Comparison of ENCODE assay signal across 12 cellular contexts in the genomic region with DNA sequence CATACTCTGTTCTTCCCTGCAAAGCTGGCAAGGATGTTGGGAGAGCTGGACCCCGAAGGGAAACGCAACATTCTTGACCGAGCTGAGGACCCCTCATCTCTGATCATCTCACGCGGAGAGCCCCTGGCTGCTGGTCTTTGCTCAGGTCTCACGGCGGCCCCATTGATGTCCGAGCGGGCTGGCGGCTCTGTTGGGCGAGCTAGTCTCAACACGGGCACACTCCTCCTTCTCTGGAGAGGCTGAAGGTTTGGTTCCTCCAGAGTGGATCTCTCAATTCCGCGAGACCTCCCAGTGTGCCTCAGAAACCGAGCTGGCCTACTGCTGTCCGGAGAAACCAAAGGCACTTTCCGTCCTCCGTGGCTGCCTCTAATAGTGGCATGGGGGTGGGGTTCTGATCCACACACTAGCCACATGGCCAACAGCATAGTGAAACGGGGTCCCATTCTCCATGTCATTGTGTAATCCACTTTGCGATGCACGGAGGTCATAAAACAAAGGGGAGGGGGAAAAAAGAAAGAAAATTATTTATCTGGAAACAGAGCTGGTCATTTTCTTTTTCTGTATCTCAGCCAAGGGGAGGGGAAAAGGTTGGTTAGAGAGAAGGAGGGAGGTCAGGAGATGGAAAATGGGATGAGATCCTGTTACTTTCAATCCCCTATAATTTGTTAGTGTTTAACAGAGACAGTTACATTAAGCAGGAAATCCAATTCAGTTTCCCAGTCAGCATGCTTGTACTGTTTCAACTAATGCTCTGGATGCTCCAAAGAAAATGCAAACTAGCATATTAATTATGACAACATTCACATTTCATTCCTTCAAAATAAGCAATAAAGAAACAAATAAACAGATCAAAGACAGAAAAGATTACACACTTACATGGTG. TPM values are rescaled to one million over a fixed set of nuclear protein-coding genes. Genes with fewer than 3 reads are reported as not detected.
DNase-seq lines count a peak whose midpoint lies in the region; ATAC-seq, FAIRE-seq and TF ChIP-seq lines count a peak whose summit lies in the region.
"Had no signal": no experiment of that assay in that cellular context is flagged by ENCODE, and none has a peak within 500 bp of the region (broad histone marks: within the 10 kb centered on the region; RNA-seq: fewer than 3 reads in every experiment).

No MANE protein-coding gene starts in this region.

- H3K4me3 ChIP-seq in MG63 (peak overlapping the region; percentile 49), H1 (ENCODE audit: extremely low read depth in 1 of 4, insufficient read depth in 2 of 4, low read depth in 3 of 4, low read length in 4 of 4) (no peak overlapping the region), mesodermal cell (ENCODE audit: extremely low read depth, insufficient read depth, low read length, poor library complexity, severe bottlenecking) (peak overlapping the region; percentile 42), thyroid gland (replicated peaks in 1 of 3) (peak overlapping the region in 1 of 3 donors; percentile 8)

- H3K36me3 ChIP-seq in MG63 (peaks cover 22% of the 10 kb centered on the region), H1 (ENCODE audit: control insufficient read depth in 2 of 4, insufficient read depth in 4 of 4, low read length in 3 of 4) (no peaks in the 10 kb centered on the region), mesodermal cell (ENCODE audit: control insufficient read depth, insufficient read depth, low read length) (peaks cover 20% of the 10 kb centered on the region), thyroid gland (no peaks in the 10 kb centered on the region)

- no peak overlapping the region for H3K18ac ChIP-seq in H1 (ENCODE audit: extremely low read depth, low read length)

- H3K27ac ChIP-seq in H1 (ENCODE audit: low read depth, low read length) (no peak overlapping the region), mesodermal cell (ENCODE audit: low read depth, low read length, severe bottlenecking) (peak overlapping the region; percentile 99), thyroid gland (peak overlapping the region in 2 of 3 donors; percentile 77 to 85)

- no peak for FAIRE-seq in H1 (lab: Jason Lieb, UNC)

- H3K56ac ChIP-seq in H1 (replicated peaks; ENCODE audit: insufficient read length, low read depth, low read length) = no peak overlapping the region

- peak overlapping the region; percentile 40; the same call in 1 of the 2 replicates for H2BK15ac ChIP-seq in H1 (ENCODE audit: low read length)

- TF ChIP-seq CTCF in H1 (IDR thresholded peaks at IDR 0.05; ENCODE audit: control extremely low read depth in 1 of 3, insufficient read depth in 1 of 3, low read depth in 1 of 3, low read length in 3 of 3) (no peak), thyroid gland (IDR thresholded peaks at IDR 0.05) (no peak)

- H3K9me3 ChIP-seq in MG63 (no peaks in the 10 kb centered on the region), H1 (ENCODE audit: insufficient read depth in 2 of 2, low read depth in 1 of 2, low read length in 1 of 2) (no peaks in the 10 kb centered on the region), mesodermal cell (ENCODE audit: control insufficient read depth, low read length) (peaks cover 4% of the 10 kb centered on the region), thyroid gland (no peaks in the 10 kb centered on the region)

- TF ChIP-seq RAD21 in H1 (IDR thresholded peaks at IDR 0.05 in 1 of 2, conservative IDR thresholded peaks at IDR 0.05 in 1 of 2; ENCODE audit: low read depth in 2 of 2, low read length in 2 of 2) = no peak

- H3K4me1 ChIP-seq in H1 (replicated peaks in 1 of 4; ENCODE audit: control insufficient read depth in 3 of 4, insufficient read depth in 4 of 4, low read length in 3 of 4) (peaks cover 5 to 17% (median 17%) of the 10 kb centered on the region in 4 experiments; a peak in 6 of 7 replicates), mesodermal cell (ENCODE audit: control insufficient read depth, insufficient read depth, low read length, poor library complexity, severe bottlenecking) (peaks cover 38% of the 10 kb centered on the region), thyroid gland (peaks cover 46 to 65% of the 10 kb centered on the region in 2 donors)

- TF ChIP-seq EP300 in H1 (IDR thresholded peaks at IDR 0.05; ENCODE audit: borderline replicate concordance in 1 of 2, low read depth in 2 of 2, low read length in 2 of 2) = no peak

- H3K79me2 ChIP-seq in H1 (ENCODE audit: control insufficient read depth in 1 of 2, insufficient read depth in 2 of 2, low read length in 2 of 2) = no peaks in the 10 kb centered on the region; a peak in 1 of 4 replicates

- H2BK20ac ChIP-seq in H1 (ENCODE audit: low read length) = peak overlapping the region; percentile 15; the same call in 1 of the 2 replicates

- H3K23ac ChIP-seq in H1 (ENCODE audit: insufficient read length) = no peak overlapping the region

- 0 out of 2 replicates have a peak overlapping the region, but pooled peaks have one; percentile 46 for H2BK5ac ChIP-seq in H1 (ENCODE audit: low read depth, low read length)

- peak overlapping the region; percentile 12 for H4K91ac ChIP-seq in H1 (replicated peaks; ENCODE audit: insufficient read length, low read length)

- POLR2A ChIA-PET in H1 (lab: Charles Lee; ENCODE audit: partially characterized antibody) = interaction anchor here (0.6 to 0.9 kb wide), 2 partner anchors 13 to 74 kb away, joined by 4 read pairs; no protein-coding TSS in a partner anchor

- no peak for DNase-seq in MG63
- no peak for DNase-seq in H1 (ENCODE audit: low read depth in 1 of 2, low spot score in 2 of 2)
- no peak for DNase-seq in thyroid gland
- DNase-seq in activated effector memory CD4-positive, alpha-beta T cell treated with anti-CD3 and anti-CD28 coated beads, Interleukin-2, amount 50 U/mL, for 16 hours = no peak
- DNase-seq in stimulated activated CD4-positive, alpha-beta T cell treated with anti-CD3 and anti-CD28 coated beads, Interleukin-15, amount 100 ng/mL, for 24 hours = no peak
- DNase-seq: DMS153; NCI-H187; stimulated activated naive CD4-positive, alpha-beta T cell treated with Interleukin-2 at 50 U/mL for 16 hours had no signal

- H3K14ac ChIP-seq in H1 (ENCODE audit: insufficient read length) = no peak overlapping the region

- no peaks in the 10 kb centered on the region for H3K27me3 ChIP-seq in MG63
- H3K27me3 ChIP-seq in H1 (replicated peaks in 1 of 4; ENCODE audit: control insufficient read depth in 3 of 4, extremely low read depth in 1 of 4, insufficient read depth in 3 of 4, low read length in 3 of 4) = no peaks in the 10 kb centered on the region
- H3K27me3 ChIP-seq in thyroid gland = no peaks in the 10 kb centered on the region

- no peak overlapping the region for H3K4ac ChIP-seq in H1 (replicated peaks; ENCODE audit: insufficient read length, low read depth, low read length)

- intact Hi-C loops in thyroid gland (cut with DNase I) = loop anchor here (5.0 kb wide), 3 partner anchors 57 to 178 kb away; no protein-coding TSS in a partner anchor

- H4K20me1 ChIP-seq in H1 (replicated peaks in 1 of 2; ENCODE audit: control insufficient read depth in 1 of 2, insufficient read depth in 2 of 2, low read length in 2 of 2) = no peaks in the 10 kb centered on the region

- 94% methylated on average over 21 of the region's 21 CpGs; no CpG with 5 or more reads in 1 of the 2 experiments for WGBS in H1 (ENCODE audit: extremely low coverage in 1 of 2, insufficient coverage in 1 of 2, insufficient read length in 1 of 2, insufficient replicate concordance in 2 of 2, low coverage in 1 of 2, low lambda C conversion rate in 2 of 2, missing lambda C conversion rate in 1 of 2), 2 experiments
- WGBS in mesodermal cell (ENCODE audit: insufficient coverage in 2 of 2), 2 experiments = 96 to 97% methylated on average over 12 to 19 of the region's 21 CpGs
- WGBS in thyroid gland, 2 donors = 88 to 89% methylated on average over 17 to 21 of the region's 21 CpGs

- H2AFZ ChIP-seq in H1 (ENCODE audit: low read length) = no peak overlapping the region

- TF ChIP-seq POLR2A in H1 (IDR thresholded peaks at IDR 0.05; ENCODE audit: control extremely low read depth in 1 of 2, low read depth in 2 of 2, low read length in 2 of 2) (no peak), thyroid gland (IDR thresholded peaks at IDR 0.05) (no peak)

- ATAC-seq in GM19397 (IDR thresholded peaks at IDR 0.05; ENCODE audit: unreplicated experiment) (no peak), HG02588 (IDR thresholded peaks at IDR 0.05; ENCODE audit: unreplicated experiment) (no peak)

- H4K5ac ChIP-seq in H1 (ENCODE audit: insufficient read length, low read depth, low read length) = no peak overlapping the region

- H3K23me2 ChIP-seq in H1 (ENCODE audit: low read depth, low read length) = no peaks in the 10 kb centered on the region

- CTCF ChIA-PET in H1 (lab: Charles Lee; ENCODE audit: partially characterized antibody) = interaction anchor here (0.6 to 2.3 kb wide), 8 partner anchors 11 to 336 kb away, joined by 3 to 9 read pairs (median 3); no protein-coding TSS in a partner anchor

- H3K9ac ChIP-seq in H1 (replicated peaks in 1 of 4; ENCODE audit: extremely low read depth in 1 of 4, low read depth in 3 of 4, low read length in 3 of 4) = no peak overlapping the region

- H2BK12ac ChIP-seq in H1 (ENCODE audit: low read depth, low read length) = peak overlapping the region; percentile 64; the same call in 1 of the 2 replicates

- H2AK5ac ChIP-seq in H1 (ENCODE audit: low read depth, low read length) = no peak overlapping the region

- no peaks in the 10 kb centered on the region for H3K79me1 ChIP-seq in H1 (ENCODE audit: low read depth, low read length)

- no peak overlapping the region for H3K4me2 ChIP-seq in H1 (ENCODE audit: insufficient read depth in 1 of 2, low read depth in 2 of 2, low read length in 2 of 2)

- no peak overlapping the region for H2BK120ac ChIP-seq in H1 (replicated peaks; ENCODE audit: low read depth, low read length)

- H4K8ac ChIP-seq in H1 (ENCODE audit: extremely low read depth, insufficient read depth, low read length) = no peak overlapping the region

TF ChIP-seq in H1, 55 proteins besides CTCF, POLR2A, EP300 and RAD21 (continues in another document):
- no peak for TF ChIP-seq SRF (IDR thresholded peaks at IDR 0.05; ENCODE audit: low read depth, low read length)
- no peak for TF ChIP-seq CHD1 (IDR thresholded peaks at IDR 0.05; ENCODE audit: low read depth, low read length)
- no peak for TF ChIP-seq GTF2F1 (IDR thresholded peaks at IDR 0.05; ENCODE audit: borderline replicate concordance, low read depth, low read length)

RNA-seq across cellular contexts. Expression of a gene that starts 1.3 kb away (rescaled TPM):
- 240 and 268 TPM in 2 replicates for total RNA-seq in MG63 (2014; rRNA removed; shearing (Covaris generic); ENCODE audit: low replicate concordance)
- total RNA-seq in H1 (2021; fragmentation: NEBNext Ultra II Directional; extraction: Animal tissue kit (Norgen Biotek cat#: 25700)) = 12.6 and 12.9 TPM in 2 replicates
- polyA plus RNA-seq in H1 (2011; rRNA removed) = 0.89 and 1.1 TPM in 2 replicates
- 1.00 TPM for polyA plus RNA-seq in H1 (2011; cell fraction: cytosol; rRNA removed)
- polyA plus RNA-seq in H1 (2011; cell fraction: nucleus; rRNA removed) = 1.2 TPM
- polyA plus RNA-seq in H1 (2012, experiment 1 of 2) = 4.2 to 5.6 TPM (median 5.1 TPM) in 4 replicates
- polyA plus RNA-seq in H1 (2012, experiment 2 of 2) = 0.49 TPM
- polyA plus RNA-seq in H1 (2013, experiment 1 of 2) = 23.7 TPM
- polyA plus RNA-seq in H1 (2013, experiment 2 of 2) = 25.8 TPM
- polyA minus RNA-seq in H1 (2011; rRNA and poly(A)+ RNA removed) = 0.91 and 1.7 TPM in 2 replicates
- polyA minus RNA-seq in H1 (2011; cell fraction: cytosol; rRNA and poly(A)+ RNA removed) = 2.2 TPM
- 2.2 TPM for polyA minus RNA-seq in H1 (2011; cell fraction: nucleus; rRNA and poly(A)+ RNA removed)
- 240 TPM for polyA plus RNA-seq in mesodermal cell (2013, experiment 1 of 2)
- polyA plus RNA-seq in mesodermal cell (2013, experiment 2 of 2) = 244 TPM
- total RNA-seq in thyroid gland = 100 to 1,000 TPM in 1 of 4 donors, 10 to 100 TPM in 3; 41.5 to 100 (median 63.7) TPM
- total RNA-seq: T-helper 2 cell treated with Interferon-gamma antibody and Interleukin-4, amounts not matched to agents 100 ng/mL and 5 ng/mL, for 36 hours had no signal

Comparison
In these comparisons a context has a peak if more than half of its experiments do, and no peak if none do; other contexts are left out.
1. H3K4me3 ChIP-seq: peak in MG63 (single experiment) and mesodermal cell (single experiment); none in H1 (0 of 4).